In the genomic region with DNA sequence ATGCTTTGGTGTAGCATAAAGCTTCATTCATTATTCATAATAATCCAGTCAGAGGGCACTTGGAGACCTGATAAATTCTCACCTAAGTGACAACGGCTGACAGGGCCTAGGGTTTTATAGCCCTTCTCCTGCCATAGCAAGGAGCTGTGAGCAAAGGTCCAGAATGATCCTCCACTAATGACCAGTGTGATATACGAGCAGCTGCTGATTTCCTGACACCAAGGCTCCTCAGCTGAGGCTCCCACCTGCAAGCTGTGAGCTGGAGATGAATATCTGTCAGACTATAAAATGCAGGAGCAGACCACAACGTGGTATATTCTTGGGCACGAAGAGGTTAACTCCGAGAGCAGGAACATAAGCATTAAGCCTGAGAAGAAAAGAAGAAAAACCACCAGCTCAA, we compare ENCODE assay signal across 27 cellular contexts.
"Had no signal": no experiment of that assay in that cellular context is flagged by ENCODE, and none has a peak within 500 bp of the region (broad histone marks: within the 10 kb centered on the region; RNA-seq: fewer than 3 reads in every experiment).

No MANE protein-coding gene starts in this region.

- H3K36me3 Mint-ChIP-seq: mesothelial cell of epicardium; naive B cell; natural killer cell treated with Interleukin-12 subunit alpha and Interleukin-12 subunit beta and Interleukin-15 and Interleukin-18, amount 100 ng/mL, for 72 hours; stimulated activated naive B cell treated with anti-CD40 and anti-IgM and Interleukin-4, amounts not matched to agents 10 μg/mL and 1 μg/mL and 100 μg/mL, for 72 hours had no signal

- ATAC-seq: left colon; left ventricle myocardium superior; mucosa of descending colon; natural killer cell treated with Interleukin-12 subunit alpha and Interleukin-12 subunit beta and Interleukin-15 and Interleukin-18, amount 100 ng/mL, for 72 hours; psoas muscle; right cardiac atrium; stimulated activated naive B cell treated with anti-CD40 and anti-IgM and Interleukin-4, amounts not matched to agents 10 μg/mL and 1 μg/mL and 100 μg/mL, for 72 hours had no signal

- H3K9me3 Mint-ChIP-seq: immature natural killer cell; mesothelial cell of epicardium; naive B cell; natural killer cell treated with Interleukin-12 subunit alpha and Interleukin-12 subunit beta and Interleukin-15 and Interleukin-18, amount 100 ng/mL, for 72 hours; stimulated activated naive B cell treated with anti-CD40 and anti-IgM and Interleukin-4, amounts not matched to agents 10 μg/mL and 1 μg/mL and 100 μg/mL, for 72 hours; stimulated activated naive CD8-positive, alpha-beta T cell treated with anti-CD3 and anti-CD28 coated beads, Interleukin-15, Interleukin-2, amounts not matched to agents 100 ng/mL and 50 ng/mL, for 24 hours had no signal

- H3K27ac Mint-ChIP-seq: immature natural killer cell; mesothelial cell of epicardium; naive B cell; natural killer cell treated with Interleukin-12 subunit alpha and Interleukin-12 subunit beta and Interleukin-15 and Interleukin-18, amount 100 ng/mL, for 72 hours; stimulated activated naive B cell treated with anti-CD40 and anti-IgM and Interleukin-4, amounts not matched to agents 10 μg/mL and 1 μg/mL and 100 μg/mL, for 72 hours; stimulated activated naive CD8-positive, alpha-beta T cell treated with anti-CD3 and anti-CD28 coated beads, Interleukin-15, Interleukin-2, amounts not matched to agents 100 ng/mL and 50 ng/mL, for 24 hours had no signal

- H3K27me3 Mint-ChIP-seq: stimulated activated naive CD8-positive, alpha-beta T cell treated with anti-CD3 and anti-CD28 coated beads, Interleukin-15, Interleukin-2, amounts not matched to agents 100 ng/mL and 50 ng/mL, for 24 hours had no signal

- H3K4me3 Mint-ChIP-seq: immature natural killer cell; mesothelial cell of epicardium; naive B cell; natural killer cell treated with Interleukin-12 subunit alpha and Interleukin-12 subunit beta and Interleukin-15 and Interleukin-18, amount 100 ng/mL, for 72 hours; stimulated activated naive B cell treated with anti-CD40 and anti-IgM and Interleukin-4, amounts not matched to agents 10 μg/mL and 1 μg/mL and 100 μg/mL, for 72 hours; stimulated activated naive CD8-positive, alpha-beta T cell treated with anti-CD3 and anti-CD28 coated beads, Interleukin-15, Interleukin-2, amounts not matched to agents 100 ng/mL and 50 ng/mL, for 24 hours had no signal

- DNase-seq: dermis blood vessel endothelial cell; effector memory CD4-positive, alpha-beta T cell; hypothalamus; immature natural killer cell; islet precursor cell; kidney glomerular epithelial cell; left colon; left ventricle myocardium superior; mesenchymal stem cell; mucosa of descending colon; naive B cell; occipital lobe; ovary; psoas muscle; right cardiac atrium; sigmoid colon; stimulated activated CD4-positive, alpha-beta T cell treated with anti-CD3 and anti-CD28 coated beads, Interleukin-2, amount 100 ng/mL, for 24 hours; stimulated activated CD4-positive, alpha-beta T cell treated with anti-CD3 and anti-CD28 coated beads, Interleukin-4, amount 100 ng/mL, for 4 hours; stimulated activated naive B cell treated with anti-CD40 and anti-IgM and Interleukin-4, amounts not matched to agents 10 μg/mL and 1 μg/mL and 100 μg/mL, for 72 hours; upper lobe of left lung had no signal

- H3K27me3 ChIP-seq: ovary, sigmoid colon, upper lobe of left lung had no signal

- H3K4me1 ChIP-seq: psoas muscle, sigmoid colon, tibial nerve, upper lobe of left lung had no signal

- H3K4me1 Mint-ChIP-seq: immature natural killer cell had no signal

- H3K4me3 ChIP-seq: coronary artery, lung, mucosa of descending colon, ovary, psoas muscle, sigmoid colon, thoracic aorta, tibial nerve, upper lobe of left lung had no signal

- H3K36me3 ChIP-seq: ovary, sigmoid colon, thoracic aorta, tibial nerve, upper lobe of left lung had no signal

- H3K9me3 ChIP-seq: mucosa of descending colon, ovary, psoas muscle, sigmoid colon, thoracic aorta, tibial nerve, upper lobe of left lung had no signal

- H3K27ac ChIP-seq: coronary artery, ovary, psoas muscle, sigmoid colon, thoracic aorta, tibial nerve, upper lobe of left lung had no signal
